9 cellular contexts compared by ENCODE assay signal in genomic region chr15:42059661-42060476, GRCh38. TPM values are rescaled to one million over a fixed set of nuclear protein-coding genes. Genes with fewer than 3 reads are reported as not detected.
DNase-seq lines count a peak whose midpoint lies in the region; ATAC-seq and TF ChIP-seq lines count a peak whose summit lies in the region.
"Had no signal": no experiment of that assay in that cellular context is flagged by ENCODE, and none has a peak within 500 bp of the region (broad histone marks: within the 10 kb centered on the region; RNA-seq: fewer than 3 reads in every experiment).

No MANE protein-coding gene starts in this region.

- no peaks in the 10 kb centered on the region for H3K36me3 Mint-ChIP-seq in CD4-positive, alpha-beta T cell (ENCODE audit: low read depth)

- peaks cover 19% of the 10 kb centered on the region for H3K27me3 ChIP-seq in CD4-positive, alpha-beta T cell (ENCODE audit: control insufficient read depth, insufficient read depth, low read length)

- H3K27me3 Mint-ChIP-seq in CD4-positive, alpha-beta T cell, result peaks cover 44% of the 10 kb centered on the region

- TF ChIP-seq CTCF in CD4-positive, alpha-beta T cell (IDR thresholded peaks at IDR 0.05), result peak; percentile 94
- TF ChIP-seq CTCF in retinal pigment epithelial cell (conservative IDR thresholded peaks at IDR 0.05; ENCODE audit: low read depth, low read length), result peak; percentile 95

- ATAC-seq in CD4-positive, alpha-beta T cell (ENCODE audit: poor library complexity), result peak; percentile 53
- ATAC-seq in Right ventricle myocardium superior (ENCODE audit: poor library complexity) (no peak), HG02588 (IDR thresholded peaks at IDR 0.05; ENCODE audit: unreplicated experiment) (no peak)

- H3K4me1 Mint-ChIP-seq in CD4-positive, alpha-beta T cell (ENCODE audit: low read depth), result peaks cover 14% of the 10 kb centered on the region

- intact Hi-C loops in CD4-positive, alpha-beta T cell (cut with DNase I, micrococcal nuclease), result loop anchor here (1.0 to 10.0 kb wide), 4 partner anchors 71 to 287 kb away; no protein-coding TSS in a partner anchor
- intact Hi-C loops in Right ventricle myocardium superior (cut with DNase I), result no loop called here

- H3K4me3 Mint-ChIP-seq in CD4-positive, alpha-beta T cell, result no peak overlapping the region

- DNase-seq in CD4-positive, alpha-beta T cell, result peak; percentile 49 to 78 (median 64)
- DNase-seq in HT-29 (ENCODE audit: low spot score), result peak; percentile 84
- peak; percentile 38 for DNase-seq in RKO (ENCODE audit: low spot score)
- DNase-seq in activated gamma-delta T cell treated with anti-CD3 and anti-CD28 coated beads, Interleukin-2, amount 50 U/mL, for 16 hours (ENCODE audit: low read depth), result peak; percentile 58
- DNase-seq in Right ventricle myocardium superior, result peak; percentile 70
- DNase-seq in retinal pigment epithelial cell (ENCODE audit: low read depth), result no peak
- DNase-seq in GM19240 (ENCODE audit: insufficient read length, low spot score), result no peak

- no peak overlapping the region for H3K27ac ChIP-seq in CD4-positive, alpha-beta T cell (ENCODE audit: low read depth, low read length)

- no peaks in the 10 kb centered on the region for H3K9me3 ChIP-seq in CD4-positive, alpha-beta T cell (ENCODE audit: control insufficient read depth, low read length)

- H3K4me3 ChIP-seq in retinal pigment epithelial cell (ENCODE audit: low read length), result no peak overlapping the region

- H3K9me3 Mint-ChIP-seq in CD4-positive, alpha-beta T cell, result no peaks in the 10 kb centered on the region

- H3K27ac Mint-ChIP-seq in CD4-positive, alpha-beta T cell, result peak overlapping the region; percentile 13

- POLR2A ChIA-PET in CD4-positive, alpha-beta T cell (lab: Charles Lee), result no interaction called here

- CTCF ChIA-PET in CD4-positive, alpha-beta T cell (lab: Charles Lee), result interaction anchor here (1.2 kb wide), 1 partner anchor 70 kb away, joined by 4 read pairs; no protein-coding TSS in a partner anchor

RNA-seq across cellular contexts. Expression of gene PLA2G4D, which starts 34.5 kb away (rescaled TPM):
- not detected for total RNA-seq in CD4-positive, alpha-beta T cell
- 0.03 TPM in 1 of 2 replicates, not detected in the other for total RNA-seq in HT-29 (2014; rRNA removed; shearing (Covaris generic))
- total RNA-seq in Right ventricle myocardium superior, result not detected
- total RNA-seq: skeletal muscle tissue had no signal

RNA-seq across cellular contexts. Expression of gene PLA2G4E, which starts 39.0 kb away (rescaled TPM):
- not detected for total RNA-seq in CD4-positive, alpha-beta T cell
- not detected in 2 replicates for total RNA-seq in HT-29 (2014; rRNA removed; shearing (Covaris generic))
- not detected for total RNA-seq in Right ventricle myocardium superior

Comparison
In these comparisons a context has a peak if more than half of its experiments do, and no peak if none do; other contexts are left out.
1. DNase-seq: peak in CD4-positive, alpha-beta T cell (10 of 10), HT-29 (single experiment), RKO (single experiment), activated gamma-delta T cell treated with anti-CD3 and anti-CD28 coated beads, Interleukin-2, amount 50 U/mL, for 16 hours (single experiment) and Right ventricle myocardium superior (single experiment); none in retinal pigment epithelial cell (single experiment) and GM19240 (single experiment).